In genomic region chr4:84497220-84497834, GRCh38 we compare ENCODE assay signal across 9 cellular contexts. TPM values are rescaled to one million over a fixed set of nuclear protein-coding genes. Genes with fewer than 3 reads are reported as not detected.
DNase-seq lines count a peak whose midpoint lies in the region; ATAC-seq, FAIRE-seq and TF ChIP-seq lines count a peak whose summit lies in the region.
"Had no signal": no experiment of that assay in that cellular context is flagged by ENCODE, and none has a peak within 500 bp of the region (broad histone marks: within the 10 kb centered on the region; RNA-seq: fewer than 3 reads in every experiment).

No MANE protein-coding gene starts in this region.

- FAIRE-seq in endothelial cell of umbilical vein (lab: Jason Lieb, UNC) (no peak), pancreas (lab: Jason Lieb, UNC) (no peak)
- FAIRE-seq: keratinocyte had no signal

- H3K79me2 ChIP-seq in endothelial cell of umbilical vein (ENCODE audit: control insufficient read depth, insufficient read depth, low read length), result no peaks in the 10 kb centered on the region

- CTCF ChIA-PET in endothelial cell of umbilical vein (lab: Charles Lee), result interaction anchor here (1.1 kb wide), 1 partner anchor 16 kb away, joined by 3 read pairs; no protein-coding TSS in a partner anchor

- POLR2A ChIA-PET in endothelial cell of umbilical vein (lab: Charles Lee), result interaction anchor here (0.5 kb wide), 1 partner anchor 1241 kb away, joined by 3 read pairs; no protein-coding TSS in a partner anchor

- H3K36me3 ChIP-seq in NT2/D1 (ENCODE audit: insufficient read depth, insufficient read length, low read length), result no peaks in the 10 kb centered on the region
- H3K36me3 ChIP-seq in endothelial cell of umbilical vein (ENCODE audit: control insufficient read depth in 2 of 2, extremely low read depth in 1 of 2, insufficient read depth in 2 of 2, low read length in 2 of 2), result no peaks in the 10 kb centered on the region
- H3K36me3 ChIP-seq in pancreas, result no peaks in the 10 kb centered on the region

- dilution Hi-C loops in endothelial cell of umbilical vein (cut with MboI; ENCODE audit: extremely low pct_ligation_motif_present, low sequenced_read_pairs), result no loop called here

- intact Hi-C loops in endothelial cell of umbilical vein (cut with micrococcal nuclease) (no loop called here), pancreas (cut with DNase I) (no loop called here)

- H3K4me3 ChIP-seq in NT2/D1 (ENCODE audit: insufficient read length, low read depth) (peak overlapping the region; percentile 53), endothelial cell of umbilical vein (replicated peaks in 1 of 3; ENCODE audit: insufficient read depth in 1 of 3, low read depth in 1 of 3, low read length in 3 of 3) (no peak overlapping the region), pancreas (peak overlapping the region; percentile 44 to 65 (median 50))

- H3K4me1 ChIP-seq in NT2/D1 (ENCODE audit: insufficient read depth, insufficient read length), result peaks cover 6% of the 10 kb centered on the region
- peaks cover 11% of the 10 kb centered on the region for H3K4me1 ChIP-seq in endothelial cell of umbilical vein (ENCODE audit: control insufficient read depth, extremely low read depth, insufficient read depth, low read length)
- peaks cover 0 to 6% (median 0%) of the 10 kb centered on the region in 3 donors for H3K4me1 ChIP-seq in pancreas

- TF ChIP-seq CTCF in endothelial cell of umbilical vein (IDR thresholded peaks at IDR 0.05; ENCODE audit: extremely low read depth in 1 of 2, insufficient read depth in 1 of 2, low read depth in 1 of 2, low read length in 2 of 2) (no peak), pancreas (IDR thresholded peaks at IDR 0.05) (no peak)

- H3K27me3 ChIP-seq in NT2/D1 (ENCODE audit: insufficient read depth, insufficient read length) (peaks cover 95% of the 10 kb centered on the region), endothelial cell of umbilical vein (ENCODE audit: control insufficient read depth in 2 of 2, insufficient read depth in 2 of 2, low read length in 2 of 2) (peaks cover 84 to 100% of the 10 kb centered on the region in 2 experiments), pancreas (peaks cover 0 to 10% (median 3%) of the 10 kb centered on the region in 4 donors)

- no peak for ATAC-seq in pancreas
- no peak for ATAC-seq in esophagus mucosa
- no peak for ATAC-seq in GM21576 (IDR thresholded peaks at IDR 0.05; ENCODE audit: unreplicated experiment)
- no peak for ATAC-seq in GM19397 (IDR thresholded peaks at IDR 0.05; ENCODE audit: unreplicated experiment)

- no peak overlapping the region for H3K27ac ChIP-seq in endothelial cell of umbilical vein (ENCODE audit: insufficient read depth, low read depth, low read length)
- H3K27ac ChIP-seq in pancreas, result peak overlapping the region; percentile 64 to 80 (median 74)

- peak; percentile 7 for DNase-seq in ELR (ENCODE audit: low read depth)
- DNase-seq in NT2/D1 (ENCODE audit: low read depth, low spot score), result no peak
- no peak for DNase-seq in endothelial cell of umbilical vein (ENCODE audit: low read depth, low spot score)
- DNase-seq in pancreas, result peak in 4 of 6 donors; percentile 33 to 83 (median 56)
- DNase-seq in NCI-H2196 (lab: John Stamatoyannopoulos, UW; ENCODE audit: unreplicated experiment), result no peak

- BruUV-seq in endothelial cell of umbilical vein (replicated peaks; lab: Mats Ljungman, UMichigan), result no TSS peak

- no peaks in the 10 kb centered on the region for H4K20me1 ChIP-seq in endothelial cell of umbilical vein (replicated peaks; ENCODE audit: control insufficient read depth, extremely low read depth, insufficient read depth, low read length)

- no peak for TF ChIP-seq POLR2A in endothelial cell of umbilical vein (IDR thresholded peaks at IDR 0.05; ENCODE audit: low read depth, low read length)

- no peaks in the 10 kb centered on the region for H3K9me3 ChIP-seq in NT2/D1 (ENCODE audit: insufficient read depth, low read length)
- H3K9me3 ChIP-seq in endothelial cell of umbilical vein (replicated peaks; ENCODE audit: control insufficient read depth, insufficient read depth, low read length), result no peaks in the 10 kb centered on the region
- no peaks in the 10 kb centered on the region for H3K9me3 ChIP-seq in pancreas

- no peak overlapping the region for H3K4me2 ChIP-seq in endothelial cell of umbilical vein (ENCODE audit: insufficient read depth, low read length)

- H3K9me1 ChIP-seq in endothelial cell of umbilical vein (replicated peaks; ENCODE audit: control insufficient read depth, extremely low read depth, insufficient read depth, low read length), result no peaks in the 10 kb centered on the region

- H3K9ac ChIP-seq in NT2/D1 (ENCODE audit: insufficient read length, low read depth) (peak overlapping the region; percentile 64), endothelial cell of umbilical vein (replicated peaks; ENCODE audit: extremely low read depth, insufficient read depth, low read length) (no peak overlapping the region)

- no peak overlapping the region for H2AFZ ChIP-seq in endothelial cell of umbilical vein (ENCODE audit: low read depth, low read length)

- 10 to 12% methylated on average over 50 to 59 of the region's 59 CpGs for WGBS in pancreas, 2 donors

TF ChIP-seq in endothelial cell of umbilical vein, 7 proteins besides CTCF, POLR2A, EP300 and RAD21:
- TF ChIP-seq MYC (IDR thresholded peaks at IDR 0.05; ENCODE audit: low read depth, low read length) (no peak), POLR2AphosphoS5 (IDR thresholded peaks at IDR 0.05; ENCODE audit: insufficient read depth, low read depth, low read length) (no peak), FOS (IDR thresholded peaks at IDR 0.05; ENCODE audit: borderline replicate concordance, insufficient read depth, low read length) (no peak), JUN (IDR thresholded peaks at IDR 0.05; ENCODE audit: borderline replicate concordance, insufficient read depth, insufficient read length, low read depth) (no peak), MAX (IDR thresholded peaks at IDR 0.05; ENCODE audit: insufficient read depth, insufficient read length) (no peak), EZH2 (IDR thresholded peaks at IDR 0.05; ENCODE audit: borderline replicate concordance, low read depth, low read length, severe bottlenecking) (peak; percentile 35)

RNA-seq across cellular contexts. Expression of gene NKX6-1, which starts 1.8 kb away (rescaled TPM):
- total RNA-seq in endothelial cell of umbilical vein (not detected in 2 replicates), pancreas (1 to 10 TPM; 3.1 to 8.1 (median 6.0) TPM), esophagus mucosa (1.1 TPM)
- polyA plus RNA-seq in endothelial cell of umbilical vein (not detected in 2 replicates), pancreas (10 to 100 TPM in 1 of 2 donors, 1 to 10 TPM in 1; 7.4 to 19.2 TPM)
- polyA plus RNA-seq in endothelial cell of umbilical vein (2011; cell fraction: cytosol; rRNA removed), result not detected in 2 replicates
- not detected in 2 replicates for polyA plus RNA-seq in endothelial cell of umbilical vein (2011; cell fraction: nucleus; rRNA removed)
- not detected in 2 replicates for polyA plus RNA-seq in endothelial cell of umbilical vein (2012)
- not detected in 2 replicates for polyA minus RNA-seq in endothelial cell of umbilical vein
- polyA minus RNA-seq in endothelial cell of umbilical vein (2011; cell fraction: cytosol; rRNA and poly(A)+ RNA removed), result not detected
- polyA minus RNA-seq in endothelial cell of umbilical vein (2011; cell fraction: nucleus; rRNA and poly(A)+ RNA removed), result not detected in 2 replicates
- polyA plus RNA-seq: keratinocyte had no signal

Comparison
In these comparisons a context has a peak if more than half of its experiments do, and no peak if none do; other contexts are left out.
1. DNase-seq: peak in ELR (single experiment) and pancreas (4 of 6); none in NT2/D1 (single experiment), endothelial cell of umbilical vein (single experiment) and NCI-H2196 (single experiment).
2. H3K4me3 ChIP-seq: peak in NT2/D1 (single experiment) and pancreas (4 of 4); none in endothelial cell of umbilical vein (0 of 3).